Comparison of ENCODE assay signal across 9 cellular contexts in the genomic region with DNA sequence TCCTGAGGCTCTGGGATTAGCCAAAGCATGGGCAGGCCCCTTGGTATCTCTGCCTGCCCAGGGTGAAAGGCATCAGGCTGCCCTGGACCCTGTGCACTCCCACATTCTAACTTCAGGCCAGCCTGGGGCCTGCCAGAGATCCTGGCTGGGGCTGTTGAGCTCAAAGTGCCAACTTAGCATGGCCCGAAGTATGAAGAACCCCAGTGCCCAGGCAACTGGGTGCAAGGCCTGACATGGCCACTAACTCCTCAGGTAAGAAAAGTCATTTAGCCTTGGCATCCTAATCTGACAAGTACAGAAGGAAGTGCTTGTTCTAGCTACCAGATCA. TPM values are rescaled to one million over a fixed set of nuclear protein-coding genes. Genes with fewer than 3 reads are reported as not detected.
DNase-seq lines count a peak whose midpoint lies in the region; ATAC-seq, FAIRE-seq and TF ChIP-seq lines count a peak whose summit lies in the region.
"Had no signal": no experiment of that assay in that cellular context is flagged by ENCODE, and none has a peak within 500 bp of the region (broad histone marks: within the 10 kb centered on the region; RNA-seq: fewer than 3 reads in every experiment).

No MANE protein-coding gene starts in this region.

- peaks cover 27% of the 10 kb centered on the region for H3K4me1 Mint-ChIP-seq in WTC11

- H3K27me3 ChIP-seq in BLaER1 treated with 17β-estradiol and CSF1 and Interleukin-3, amounts not matched to agents 10 nM and 100 nM = no peaks in the 10 kb centered on the region
- H3K27me3 ChIP-seq in pancreas = no peaks in the 10 kb centered on the region

- H3K27ac ChIP-seq in BLaER1 treated with 17β-estradiol and CSF1 and Interleukin-3, amounts not matched to agents 10 nM and 100 nM = peak overlapping the region; percentile 61 to 88 (median 83)
- H3K27ac ChIP-seq in pancreas = peak overlapping the region in 3 of 4 donors; percentile 45 to 66 (median 51)

- FAIRE-seq in pancreas (lab: Jason Lieb, UNC) = no peak

- peaks cover 0 to 74% (median 35%) of the 10 kb centered on the region in 11 experiments; a peak in 11 of 22 replicates for H4K20me1 ChIP-seq in BLaER1 treated with 17β-estradiol and CSF1 and Interleukin-3, amounts not matched to agents 10 nM and 100 nM

- CTCF ChIA-PET in WTC11 (lab: Charles Lee) = interaction anchor here (1.3 kb wide), 1 partner anchor 41 kb away, joined by 4 read pairs; no protein-coding TSS in a partner anchor

- peaks cover 100% of the 10 kb centered on the region in 10 experiments for H3K4me1 ChIP-seq in BLaER1 treated with 17β-estradiol and CSF1 and Interleukin-3, amounts not matched to agents 10 nM and 100 nM
- peaks cover 31 to 38% (median 34%) of the 10 kb centered on the region in 3 donors for H3K4me1 ChIP-seq in pancreas

- intact Hi-C loops in Right ventricle myocardium superior (cut with DNase I) (loop anchor here (5.0 kb wide), 1 partner anchor 54 kb away; no protein-coding TSS in a partner anchor), pancreas (cut with DNase I) (no loop called here)

- peaks cover 1% of the 10 kb centered on the region; the same call in 1 of the 2 replicates for H3K36me3 Mint-ChIP-seq in WTC11

- ATAC-seq in WTC11 (no peak), Right ventricle myocardium superior (ENCODE audit: poor library complexity) (no peak), pancreas (peak in 2 of 4 donors; percentile 1 to 8), GM21619 (IDR thresholded peaks at IDR 0.05; ENCODE audit: unreplicated experiment) (no peak), HG03354 (IDR thresholded peaks at IDR 0.05; ENCODE audit: poor library complexity, severe bottlenecking, unreplicated experiment) (no peak)

- WGBS in pancreas, 2 donors = 84 to 86% methylated on average over 1 of the region's 1 CpG

- H3K36me3 ChIP-seq in BLaER1 treated with 17β-estradiol and CSF1 and Interleukin-3, amounts not matched to agents 10 nM and 100 nM = peaks cover 5 to 49% (median 28%) of the 10 kb centered on the region in 11 experiments; a peak in 17 of 22 replicates
- peaks cover 0 to 6% (median 0%) of the 10 kb centered on the region in 3 donors for H3K36me3 ChIP-seq in pancreas

- DNase-seq in WTC11 (ENCODE audit: low spot score) = no peak
- peak; percentile 39 for DNase-seq in Right ventricle myocardium superior
- peak in 1 of 6 donors; percentile 45 for DNase-seq in pancreas
- no peak for DNase-seq in NCI-H2107 treated with DMSO at 0.1 percent for 48 hours (lab: John Stamatoyannopoulos, UW; ENCODE audit: unreplicated experiment)
- DNase-seq in AG08395 (ENCODE audit: low spot score) = no peak
- DNase-seq: NCI-H510A had no signal

- H3K27me3 Mint-ChIP-seq in WTC11 (ENCODE audit: low read depth) = no peaks in the 10 kb centered on the region

- peak overlapping the region; percentile 84 to 97 (median 91) for H3K4me2 ChIP-seq in BLaER1 treated with 17β-estradiol and CSF1 and Interleukin-3, amounts not matched to agents 10 nM and 100 nM

- peak overlapping the region; percentile 52 to 79 (median 62); a peak in 21 of 22 replicates for H3K9ac ChIP-seq in BLaER1 treated with 17β-estradiol and CSF1 and Interleukin-3, amounts not matched to agents 10 nM and 100 nM

- peak overlapping the region; percentile 14; the same call in 1 of the 2 replicates for H3K27ac Mint-ChIP-seq in WTC11

- no peak overlapping the region; a peak in 1 of 20 replicates for H3K4me3 ChIP-seq in BLaER1 treated with 17β-estradiol and CSF1 and Interleukin-3, amounts not matched to agents 10 nM and 100 nM
- no peak overlapping the region for H3K4me3 ChIP-seq in pancreas

- no peak overlapping the region for H3K4me3 Mint-ChIP-seq in WTC11

- H3K9me3 Mint-ChIP-seq in WTC11 = no peaks in the 10 kb centered on the region

- TF ChIP-seq CTCF in WTC11 (IDR thresholded peaks at IDR 0.05) (no peak), pancreas (IDR thresholded peaks at IDR 0.05) (no peak)

- H3K9me3 ChIP-seq in BLaER1 treated with 17β-estradiol and CSF1 and Interleukin-3, amounts not matched to agents 10 nM and 100 nM (replicated peaks in 1 of 11) = no peaks in the 10 kb centered on the region
- no peaks in the 10 kb centered on the region for H3K9me3 ChIP-seq in pancreas

- POLR2A ChIA-PET in WTC11 (lab: Charles Lee) = no interaction called here

TF ChIP-seq in WTC11, 78 proteins besides CTCF, POLR2A, EP300 and RAD21:
- no peak for TF ChIP-seq CBFB (CRISPR knock-in tag; IDR thresholded peaks at IDR 0.05; ENCODE audit: low read depth)

RNA-seq across cellular contexts. Expression of gene FAM53B, which starts 43.2 kb away (rescaled TPM):
- 18.7 to 21.3 TPM (median 19.9 TPM) in 3 replicates for total RNA-seq in WTC11 (2021)
- total RNA-seq in Right ventricle myocardium superior = 38.1 TPM
- 10 to 100 TPM in 1 of 6 donors, 1 to 10 TPM in 5; 6.5 to 16.4 (median 8.5) TPM for total RNA-seq in pancreas
- 1 to 10 TPM; 5.3 to 9.7 TPM for polyA plus RNA-seq in pancreas
